Comparison of ENCODE assay signal across 20 cellular contexts in the genomic region with DNA sequence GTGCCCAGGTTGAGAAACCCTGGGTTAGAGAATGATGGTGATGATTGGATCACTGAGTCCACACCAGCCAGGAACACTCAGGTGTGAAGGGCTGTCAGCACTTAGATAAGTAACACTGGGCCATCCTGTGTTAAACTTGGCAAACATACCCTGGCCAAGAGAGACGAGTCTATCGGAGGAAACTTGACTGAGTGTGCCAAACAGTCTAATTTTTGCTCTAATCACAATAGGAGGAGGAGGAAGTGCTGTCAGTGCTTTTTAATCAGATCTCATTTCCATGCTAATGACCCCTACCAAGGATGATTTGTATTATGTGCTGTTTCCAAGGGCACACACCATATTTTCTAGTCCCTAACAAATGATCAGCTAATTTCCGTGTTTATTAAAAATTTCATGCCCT.
"Had no signal": no experiment of that assay in that cellular context is flagged by ENCODE, and none has a peak within 500 bp of the region (broad histone marks: within the 10 kb centered on the region; RNA-seq: fewer than 3 reads in every experiment).

No MANE protein-coding gene starts in this region.

- H3K27ac ChIP-seq: gastrocnemius medialis, lower lobe of right lung, parathyroid adenoma, thoracic aorta, upper lobe of left lung had no signal

- H3K27me3 ChIP-seq: gastrocnemius medialis, upper lobe of left lung had no signal

- H3K4me3 ChIP-seq: gastrocnemius medialis, lower lobe of right lung, spleen, thoracic aorta, upper lobe of left lung had no signal

- H3K36me3 ChIP-seq: gastrocnemius medialis, lower lobe of right lung, spleen, thoracic aorta, upper lobe of left lung had no signal

- H3K9me3 ChIP-seq: gastrocnemius medialis, lower lobe of right lung, spleen, thoracic aorta, upper lobe of left lung had no signal

- ATAC-seq: activated naive CD8-positive, alpha-beta T cell treated with anti-CD3 and anti-CD28 coated beads, Interleukin-2, amount 50 U/mL, for 24 hours; lower lobe of right lung; natural killer cell treated with Interleukin-12 subunit alpha and Interleukin-12 subunit beta and Interleukin-15 and Interleukin-18, amount 100 ng/mL, for 72 hours; stimulated activated memory B cell treated with anti-CD40 and anti-IgM and Interleukin-4, amounts not matched to agents 10 μg/mL and 1 μg/mL and 100 μg/mL, for 72 hours had no signal

- DNase-seq: activated CD4-positive, alpha-beta T cell treated with anti-CD3 and anti-CD28 coated beads, Interleukin-2, amount 50 U/mL, for 1 hour; activated CD4-positive, CD25-positive, alpha-beta regulatory T cell treated with anti-CD3 and anti-CD28 coated beads, Interleukin-2, amount 50 U/mL, for 72 hours; activated CD8-positive, alpha-beta memory T cell treated with anti-CD3 and anti-CD28 coated beads for 24 hours; activated CD8-positive, alpha-beta memory T cell treated with anti-CD3 and anti-CD28 coated beads, Interleukin-2, amount 50 U/mL, for 48 hours; activated effector memory CD4-positive, alpha-beta T cell treated with Interleukin-2 at 50 U/mL for 16 hours; activated naive CD4-positive, alpha-beta T cell treated with anti-CD3 and anti-CD28 coated beads, Interleukin-2, amount 10 ng/mL, durations not matched to agents 7 days and 5 days; activated naive CD8-positive, alpha-beta T cell treated with anti-CD3 and anti-CD28 coated beads, Interleukin-2, amount 50 U/mL, for 24 hours; activated T-cell treated with anti-CD3 and anti-CD28 coated beads, Interleukin-2, amount 50 U/mL, for 48 hours; anterior cingulate cortex; central memory CD4-positive, alpha-beta T cell; gastrocnemius medialis; head of caudate nucleus; lower lobe of right lung; spleen; stimulated activated CD4-positive, alpha-beta T cell treated with anti-CD3 and anti-CD28 coated beads, Interleukin-4, amount 100 ng/mL, for 4 hours; upper lobe of left lung had no signal

- H3K4me1 ChIP-seq: gastrocnemius medialis, lower lobe of right lung, upper lobe of left lung had no signal
